ENCODE assay signal across 9 cellular contexts in genomic region chr16:74406600-74407361, GRCh38. TPM values are rescaled to one million over a fixed set of nuclear protein-coding genes. Genes with fewer than 3 reads are reported as not detected.
DNase-seq lines count a peak whose midpoint lies in the region; ATAC-seq and TF ChIP-seq lines count a peak whose summit lies in the region.
"Not testable (repeated sequence)": the region's sequence is repeated elsewhere in the genome, so short reads cannot be mapped to it uniquely, and the experiment has no call there.
"Had no signal": no experiment of that assay in that cellular context is flagged by ENCODE, and none has a peak within 500 bp of the region (broad histone marks: within the 10 kb centered on the region; RNA-seq: fewer than 3 reads in every experiment).

No MANE protein-coding gene starts in this region.

- ATAC-seq in GM23338: peak; percentile 90
- peak; percentile 41 for ATAC-seq in T-helper 17 cell
- ATAC-seq in natural killer cell: peak; percentile 65 to 81 (median 76)

- H3K27ac Mint-ChIP-seq in GM23338, T-helper 17 cell, immature natural killer cell, natural killer cell: not testable (repeated sequence)

- H3K9me3 ChIP-seq in T-helper 17 cell (ENCODE audit: control insufficient read depth, low read length, poor library complexity, severe bottlenecking); esophagus squamous epithelium; smooth muscle cell (replicated peaks; ENCODE audit: low read depth); vagina: not testable (repeated sequence)

- not testable (repeated sequence) for H3K9ac ChIP-seq in smooth muscle cell (ENCODE audit: low read depth)

- not testable (repeated sequence) for H3K27me3 ChIP-seq in GM23338 (ENCODE audit: insufficient read depth); esophagus squamous epithelium; smooth muscle cell (ENCODE audit: low read depth); vagina

- WGBS in esophagus squamous epithelium, 2 donors: 0% methylated on average over 4 of the region's 71 CpGs; no CpG with 5 or more reads in 1 of the 2 donors
- WGBS in smooth muscle cell (ENCODE audit: low lambda C conversion rate): no CpG with 5 or more reads among the region's 71 CpGs

- not testable (repeated sequence) for TF ChIP-seq CTCF in GM23338 (conservative IDR thresholded peaks at IDR 0.05; ENCODE audit: low read depth in 2 of 2); astrocyte of the spinal cord (IDR thresholded peaks at IDR 0.05; ENCODE audit: low read depth, low read length); esophagus squamous epithelium (IDR thresholded peaks at IDR 0.05); natural killer cell (IDR thresholded peaks at IDR 0.05); smooth muscle cell (IDR thresholded peaks at IDR 0.05; ENCODE audit: borderline replicate concordance, insufficient read depth, poor library complexity, severe bottlenecking); vagina (IDR thresholded peaks at IDR 0.05)

- not testable (repeated sequence) for H3K4me2 ChIP-seq in GM23338
- H3K4me2 ChIP-seq in smooth muscle cell: peak overlapping the region; percentile 82

- H3K4me3 ChIP-seq in GM23338 (peak overlapping the region; percentile 52; the same call in 1 of the 2 replicates), astrocyte of the spinal cord (ENCODE audit: low read depth, low read length) (peak overlapping the region; percentile 22), esophagus squamous epithelium (peak overlapping the region; percentile 30 to 67 (median 46)), smooth muscle cell (peak overlapping the region; percentile 49), vagina (peak overlapping the region; percentile 43 to 46)

- not testable (repeated sequence) for H3F3A ChIP-seq in GM23338 (replicated peaks; ENCODE audit: low read depth); smooth muscle cell (ENCODE audit: low read depth)

- H3K27ac ChIP-seq in GM23338 (ENCODE audit: low read depth); smooth muscle cell (ENCODE audit: low read depth): not testable (repeated sequence)
- H3K27ac ChIP-seq in esophagus squamous epithelium (peak overlapping the region; percentile 39 to 84 (median 80)), vagina (peak overlapping the region; percentile 74)

- H3K36me3 ChIP-seq in GM23338 (ENCODE audit: insufficient read depth); esophagus squamous epithelium; smooth muscle cell (ENCODE audit: low read depth); vagina: not testable (repeated sequence)

- not testable (repeated sequence) for H3K9me2 ChIP-seq in GM23338 (ENCODE audit: insufficient read depth)

- H3K9me3 Mint-ChIP-seq in GM23338, immature natural killer cell, natural killer cell: not testable (repeated sequence)

- not testable (repeated sequence) for H3K4me1 ChIP-seq in GM23338 (ENCODE audit: insufficient read depth); esophagus squamous epithelium; smooth muscle cell (ENCODE audit: low read depth); vagina

- H3K36me3 Mint-ChIP-seq in GM23338 (ENCODE audit: low read depth); T-helper 17 cell (ENCODE audit: low read depth); immature natural killer cell; natural killer cell: not testable (repeated sequence)

- H3K27me3 Mint-ChIP-seq in GM23338 (ENCODE audit: insufficient read depth, low read depth, poor library complexity); T-helper 17 cell; immature natural killer cell (ENCODE audit: low read depth in 3 of 3); natural killer cell (ENCODE audit: low read depth in 2 of 2): not testable (repeated sequence)

- in situ Hi-C loops in astrocyte of the spinal cord (cut with HindIII; ENCODE audit: low sequenced_read_pairs): not testable (repeated sequence)

- intact Hi-C loops in esophagus squamous epithelium (cut with DNase I); natural killer cell (cut with micrococcal nuclease); vagina (cut with DNase I): not testable (repeated sequence)

- H4K20me1 ChIP-seq in GM23338 (replicated peaks; ENCODE audit: insufficient read depth); smooth muscle cell (ENCODE audit: low read depth): not testable (repeated sequence)

- DNase-seq in GM23338 (ENCODE audit: low spot score); T-helper 17 cell; astrocyte of the spinal cord (ENCODE audit: low read depth, low spot score); esophagus squamous epithelium (lab: John Stamatoyannopoulos, UW); natural killer cell; smooth muscle cell (lab: John Stamatoyannopoulos, UW; ENCODE audit: unreplicated experiment); vagina (ENCODE audit: extremely low spot score in 2 of 2): not testable (repeated sequence)
- DNase-seq in immature natural killer cell: peak; percentile 35 to 53 (median 46)

- peak in 1 of 4 donors; percentile 10 for TF ChIP-seq POLR2A in esophagus squamous epithelium (IDR thresholded peaks at IDR 0.05)
- not testable (repeated sequence) for TF ChIP-seq POLR2A in vagina (IDR thresholded peaks at IDR 0.05)

- not testable (repeated sequence) for H3K4me3 Mint-ChIP-seq in GM23338, T-helper 17 cell, immature natural killer cell, natural killer cell

- H2AFZ ChIP-seq in GM23338; smooth muscle cell (ENCODE audit: low read depth): not testable (repeated sequence)

- not testable (repeated sequence) for H3K79me2 ChIP-seq in GM23338 (replicated peaks; ENCODE audit: insufficient read depth); smooth muscle cell (ENCODE audit: low read depth)

- H3K4me1 Mint-ChIP-seq in GM23338, T-helper 17 cell, immature natural killer cell, natural killer cell: not testable (repeated sequence)

RNA-seq across cellular contexts. Expression of gene CLEC18B, which starts 14.5 kb away (rescaled TPM):
- total RNA-seq in GM23338 (2014; rRNA removed; shearing (Covaris generic)): 0.31 TPM in 1 of 2 replicates, not detected in the other
- polyA plus RNA-seq in GM23338 (2016; fragmentation: Nextera tagmentation; extraction: Ambion mirVana) (0.23 and 0.54 TPM in 2 replicates), immature natural killer cell (under 1 TPM in 1 of 3 donors, not detected in 2; 0.20 TPM), smooth muscle cell (0.87 and 2.9 TPM in 2 replicates)
- total RNA-seq in T-helper 17 cell (1 to 10 TPM; 1.6 to 2.4 TPM), esophagus squamous epithelium (1 to 10 TPM in 2 of 4 donors, under 1 TPM in 2; 0.38 to 6.2 (median 2.6) TPM), natural killer cell (1 to 10 TPM in 1 of 3 donors, under 1 TPM in 2; 0.24 to 1.8 (median 0.30) TPM), smooth muscle cell (1.4 and 1.6 TPM in 2 replicates), vagina (6.4 TPM)
- total RNA-seq: pulmonary artery endothelial cell had no signal

RNA-seq across cellular contexts. Expression of gene NPIPB15, which starts 30.7 kb away (rescaled TPM):
- 0.93 and 1.1 TPM in 2 replicates for total RNA-seq in GM23338 (2014; rRNA removed; shearing (Covaris generic))
- polyA plus RNA-seq in GM23338 (2016; fragmentation: Nextera tagmentation; extraction: Ambion mirVana): 4.7 and 4.8 TPM in 2 replicates
- 10 to 100 TPM in 1 of 2 donors, 1 to 10 TPM in 1; 6.4 to 12.9 TPM for total RNA-seq in T-helper 17 cell
- total RNA-seq in esophagus squamous epithelium: 1 to 10 TPM in 3 of 4 donors, not detected in 1; 2.9 to 5.0 (median 3.8) TPM
- under 1 TPM in 1 of 3 donors, not detected in 2; 0.68 TPM for polyA plus RNA-seq in immature natural killer cell
- total RNA-seq in natural killer cell: 10 to 100 TPM; 10.4 to 15.3 (median 12.2) TPM
- total RNA-seq in smooth muscle cell: 0.76 and 3.1 TPM in 2 replicates
- polyA plus RNA-seq in smooth muscle cell: 5.0 and 5.2 TPM in 2 replicates
- total RNA-seq in vagina: not detected
